In the genomic region with DNA sequence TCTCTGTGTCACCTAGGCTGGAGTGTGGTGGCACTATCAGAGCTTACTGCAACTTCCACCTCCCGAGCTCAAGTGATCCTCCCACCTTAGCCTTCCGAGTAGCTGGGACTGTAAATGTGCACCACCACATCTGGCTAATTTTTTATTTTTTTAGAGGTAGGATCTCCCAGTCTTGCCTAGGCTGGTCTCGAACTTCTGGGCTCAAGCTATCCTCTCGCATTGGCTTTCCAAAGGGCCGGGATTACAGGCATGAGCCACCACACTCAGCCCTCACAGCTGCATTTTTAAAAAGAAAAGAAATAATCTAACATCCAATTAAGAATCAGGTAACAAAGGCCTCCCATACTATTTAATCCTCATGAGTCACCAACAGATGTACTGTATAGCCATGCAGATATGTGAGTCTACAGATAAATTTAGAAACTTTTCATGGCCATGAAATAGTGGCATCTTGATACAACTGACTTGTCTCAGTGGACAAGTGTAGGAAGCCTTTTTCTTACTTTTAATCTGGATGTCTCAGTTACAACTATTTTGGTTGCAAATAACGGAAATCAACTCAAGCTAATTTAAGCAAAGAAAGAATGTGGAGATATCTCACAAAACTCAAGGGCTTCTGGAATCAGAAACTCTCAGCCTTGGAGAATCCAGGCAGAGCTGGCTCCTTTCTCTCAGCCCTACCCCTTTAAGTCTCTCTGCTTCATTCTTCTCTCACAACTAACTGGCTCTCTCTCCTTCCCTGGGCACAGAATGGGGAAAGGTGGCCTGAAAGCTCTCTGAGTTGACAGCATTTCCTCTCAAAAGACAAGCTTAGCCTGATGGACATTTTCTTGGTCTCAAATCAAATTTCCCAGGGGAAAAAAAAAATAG, we compare ENCODE assay signal across 22 cellular contexts. TPM values are rescaled to one million over a fixed set of nuclear protein-coding genes. Genes with fewer than 3 reads are reported as not detected.
DNase-seq lines count a peak whose midpoint lies in the region; ATAC-seq and TF ChIP-seq lines count a peak whose summit lies in the region.
"Had no signal": no experiment of that assay in that cellular context is flagged by ENCODE, and none has a peak within 500 bp of the region (broad histone marks: within the 10 kb centered on the region; RNA-seq: fewer than 3 reads in every experiment).

No MANE protein-coding gene starts in this region.

- TF ChIP-seq POLR2A in ovary (IDR thresholded peaks at IDR 0.05): no peak

- H3K4me2 ChIP-seq in Loucy (ENCODE audit: low read depth, low read length, poor library complexity, severe bottlenecking): no peak overlapping the region
- H3K4me2 ChIP-seq: PC-9 had no signal

- H3K9ac ChIP-seq in Loucy (ENCODE audit: low read depth, low read length, poor library complexity, severe bottlenecking): peak overlapping the region; percentile 3

- ATAC-seq in HG03521 (IDR thresholded peaks at IDR 0.05; ENCODE audit: unreplicated experiment): no peak

- H4K20me1 ChIP-seq in Loucy (ENCODE audit: insufficient read depth, low read length, poor library complexity, severe bottlenecking): no peaks in the 10 kb centered on the region

- POLR2A ChIA-PET in CD8-positive, alpha-beta memory T cell (lab: Charles Lee): no interaction called here

- no peaks in the 10 kb centered on the region for H3K4me1 Mint-ChIP-seq in CD8-positive, alpha-beta memory T cell
- H3K4me1 Mint-ChIP-seq in activated T-cell treated with anti-CD3 and anti-CD28 coated beads, Interleukin-2, amount 50 U/mL, for 24 hours (ENCODE audit: low read depth): no peaks in the 10 kb centered on the region
- H3K4me1 Mint-ChIP-seq: activated naive CD4-positive, alpha-beta T cell treated with anti-CD3 and anti-CD28 coated beads, Interleukin-2, amount 50 U/mL, for 24 hours; CD14-positive monocyte; memory B cell; nephron progenitor cell had no signal

- no peak for TF ChIP-seq CTCF in Loucy (conservative IDR thresholded peaks at IDR 0.05; ENCODE audit: low read length)
- no peak for TF ChIP-seq CTCF in ovary (IDR thresholded peaks at IDR 0.05)

- intact Hi-C loops in ovary (cut with DNase I): no loop called here

- no peak overlapping the region for H3K4me3 Mint-ChIP-seq in CD8-positive, alpha-beta memory T cell
- no peak overlapping the region for H3K4me3 Mint-ChIP-seq in activated T-cell treated with anti-CD3 and anti-CD28 coated beads, Interleukin-2, amount 50 U/mL, for 24 hours
- H3K4me3 Mint-ChIP-seq: activated naive CD4-positive, alpha-beta T cell treated with anti-CD3 and anti-CD28 coated beads, Interleukin-2, amount 50 U/mL, for 24 hours; CD14-positive monocyte; memory B cell; nephron progenitor cell; stimulated activated naive CD8-positive, alpha-beta T cell treated with anti-CD3 and anti-CD28 coated beads, Interleukin-15, Interleukin-2, amounts not matched to agents 100 ng/mL and 50 ng/mL, for 24 hours; type B pancreatic cell had no signal

- peaks cover 0 to 2% of the 10 kb centered on the region in 2 donors for H3K27me3 Mint-ChIP-seq in CD8-positive, alpha-beta memory T cell
- no peaks in the 10 kb centered on the region for H3K27me3 Mint-ChIP-seq in activated T-cell treated with anti-CD3 and anti-CD28 coated beads, Interleukin-2, amount 50 U/mL, for 24 hours
- H3K27me3 Mint-ChIP-seq: activated naive CD4-positive, alpha-beta T cell treated with anti-CD3 and anti-CD28 coated beads, Interleukin-2, amount 50 U/mL, for 24 hours; memory B cell; type B pancreatic cell had no signal

- peak overlapping the region; percentile 2 for H3K27ac ChIP-seq in CD8-positive, alpha-beta memory T cell (ENCODE audit: low read depth, low read length)
- H3K27ac ChIP-seq in ovary: no peak overlapping the region
- H3K27ac ChIP-seq: breast epithelium, PC-9 had no signal

- H3K27me3 ChIP-seq in CD8-positive, alpha-beta memory T cell (ENCODE audit: insufficient read depth, low read length, poor library complexity, severe bottlenecking): no peaks in the 10 kb centered on the region
- H3K27me3 ChIP-seq in Loucy (ENCODE audit: insufficient read depth, low read length, poor library complexity, severe bottlenecking): no peaks in the 10 kb centered on the region
- no peaks in the 10 kb centered on the region for H3K27me3 ChIP-seq in ovary
- H3K27me3 ChIP-seq: breast epithelium had no signal

- CTCF ChIA-PET in CD8-positive, alpha-beta memory T cell (lab: Charles Lee): interaction anchor here (1.2 kb wide), 1 partner anchor 69 kb away, joined by 3 read pairs; no protein-coding TSS in a partner anchor

- no peaks in the 10 kb centered on the region for H3K4me1 ChIP-seq in CD8-positive, alpha-beta memory T cell (ENCODE audit: insufficient read depth, low read length)
- H3K4me1 ChIP-seq in Loucy (ENCODE audit: insufficient read depth, low read length, poor library complexity, severe bottlenecking) (peaks cover 10% of the 10 kb centered on the region), ovary (ENCODE audit: insufficient read depth) (peaks cover 2% of the 10 kb centered on the region)
- H3K4me1 ChIP-seq: breast epithelium had no signal

- 20 to 48% (median 41%) methylated on average over 6 of the region's 6 CpGs for WGBS in ovary, 3 donors

- no peaks in the 10 kb centered on the region for H3K36me3 Mint-ChIP-seq in CD8-positive, alpha-beta memory T cell
- no peaks in the 10 kb centered on the region for H3K36me3 Mint-ChIP-seq in activated T-cell treated with anti-CD3 and anti-CD28 coated beads, Interleukin-2, amount 50 U/mL, for 24 hours (ENCODE audit: low read depth)
- H3K36me3 Mint-ChIP-seq: activated naive CD4-positive, alpha-beta T cell treated with anti-CD3 and anti-CD28 coated beads, Interleukin-2, amount 50 U/mL, for 24 hours; CD14-positive monocyte; memory B cell; type B pancreatic cell had no signal

- H3K9me3 Mint-ChIP-seq in CD8-positive, alpha-beta memory T cell: no peaks in the 10 kb centered on the region
- no peaks in the 10 kb centered on the region for H3K9me3 Mint-ChIP-seq in activated T-cell treated with anti-CD3 and anti-CD28 coated beads, Interleukin-2, amount 50 U/mL, for 24 hours
- H3K9me3 Mint-ChIP-seq: activated naive CD4-positive, alpha-beta T cell treated with anti-CD3 and anti-CD28 coated beads, Interleukin-2, amount 50 U/mL, for 24 hours; CD14-positive monocyte; memory B cell; nephron progenitor cell; stimulated activated naive CD8-positive, alpha-beta T cell treated with anti-CD3 and anti-CD28 coated beads, Interleukin-15, Interleukin-2, amounts not matched to agents 100 ng/mL and 50 ng/mL, for 24 hours; type B pancreatic cell had no signal

- H3K36me3 ChIP-seq in CD8-positive, alpha-beta memory T cell (ENCODE audit: insufficient read depth, low read length): no peaks in the 10 kb centered on the region
- no peaks in the 10 kb centered on the region for H3K36me3 ChIP-seq in Loucy (ENCODE audit: insufficient read depth, low read length)
- no peaks in the 10 kb centered on the region for H3K36me3 ChIP-seq in ovary
- H3K36me3 ChIP-seq: breast epithelium had no signal

- no peaks in the 10 kb centered on the region for H3K9me2 ChIP-seq in Loucy (replicated peaks; ENCODE audit: low read depth, low read length)

- peak overlapping the region; percentile 81 for H2AFZ ChIP-seq in Loucy (ENCODE audit: low read length)
- H2AFZ ChIP-seq: PC-9 had no signal

- peak overlapping the region in 1 of 8 donors; percentile 63 for H3K27ac Mint-ChIP-seq in CD8-positive, alpha-beta memory T cell
- no peak overlapping the region for H3K27ac Mint-ChIP-seq in activated T-cell treated with anti-CD3 and anti-CD28 coated beads, Interleukin-2, amount 50 U/mL, for 24 hours
- H3K27ac Mint-ChIP-seq: activated naive CD4-positive, alpha-beta T cell treated with anti-CD3 and anti-CD28 coated beads, Interleukin-2, amount 50 U/mL, for 24 hours; CD14-positive monocyte; memory B cell; nephron progenitor cell; stimulated activated naive CD8-positive, alpha-beta T cell treated with anti-CD3 and anti-CD28 coated beads, Interleukin-15, Interleukin-2, amounts not matched to agents 100 ng/mL and 50 ng/mL, for 24 hours; type B pancreatic cell had no signal

- no peak overlapping the region for H3K4me3 ChIP-seq in CD8-positive, alpha-beta memory T cell (ENCODE audit: low read length)
- no peak overlapping the region for H3K4me3 ChIP-seq in Loucy (ENCODE audit: low read length, poor library complexity, severe bottlenecking)
- no peak overlapping the region for H3K4me3 ChIP-seq in ovary
- H3K4me3 ChIP-seq: breast epithelium, PC-9 had no signal

- no peak for DNase-seq in CD8-positive, alpha-beta memory T cell
- DNase-seq in astrocyte of the hippocampus (ENCODE audit: low read depth, low spot score): peak; percentile 4
- DNase-seq in myocyte (ENCODE audit: low read depth): peak; percentile 58
- DNase-seq in ovary: no peak
- no peak for DNase-seq in DMS53 (lab: John Stamatoyannopoulos, UW)
- no peak for DNase-seq in activated T-cell treated with anti-CD3 and anti-CD28 coated beads, Interleukin-2, amount 50 U/mL, for 24 hours
- DNase-seq: activated CD4-positive, alpha-beta T cell treated with anti-CD3 and anti-CD28 coated beads, Interleukin-2, amount 50 U/mL, for 48 hours; effector CD4-positive, alpha-beta T cell; hippocampal formation; kidney glomerular epithelial cell; NCI-H2081 treated with DMSO at 0.1 percent for 48 hours; NCI-H524; nephron progenitor cell had no signal

- no peaks in the 10 kb centered on the region for H3F3A ChIP-seq in Loucy (ENCODE audit: low read depth)

- H3K79me2 ChIP-seq in Loucy (ENCODE audit: insufficient read depth, low read length): no peaks in the 10 kb centered on the region

- H3K9me3 ChIP-seq in CD8-positive, alpha-beta memory T cell (ENCODE audit: low read length): no peaks in the 10 kb centered on the region
- no peaks in the 10 kb centered on the region for H3K9me3 ChIP-seq in Loucy (ENCODE audit: insufficient read depth, low read depth, low read length)
- no peaks in the 10 kb centered on the region for H3K9me3 ChIP-seq in ovary
- H3K9me3 ChIP-seq: breast epithelium had no signal

- no peak for TF ChIP-seq EP300 in ovary (IDR thresholded peaks at IDR 0.05)

RNA-seq across cellular contexts. Expression of a gene that starts 12.9 kb away (rescaled TPM):
- 10 to 100 TPM; 40.4 to 41.1 TPM for total RNA-seq in CD8-positive, alpha-beta memory T cell
- 53.0 TPM for polyA plus RNA-seq in CD8-positive, alpha-beta memory T cell
- 38.1 and 51.6 TPM in 2 replicates for total RNA-seq in myocyte
- 21.7 TPM for polyA plus RNA-seq in myocyte (2012)
- 10 to 100 TPM; 31.2 to 43.4 (median 35.7) TPM for total RNA-seq in ovary
- polyA plus RNA-seq in ovary: 10 to 100 TPM; 27.6 to 35.8 TPM

Comparison
In these comparisons a context has a peak if more than half of its experiments do, and no peak if none do; other contexts are left out.
1. DNase-seq: peak in astrocyte of the hippocampus (single experiment) and myocyte (single experiment); none in CD8-positive, alpha-beta memory T cell (0 of 5), ovary (0 of 5), DMS53 (single experiment) and activated T-cell treated with anti-CD3 and anti-CD28 coated beads, Interleukin-2, amount 50 U/mL, for 24 hours (single experiment).